Comparison of ENCODE assay signal across 34 cellular contexts in the genomic region with DNA sequence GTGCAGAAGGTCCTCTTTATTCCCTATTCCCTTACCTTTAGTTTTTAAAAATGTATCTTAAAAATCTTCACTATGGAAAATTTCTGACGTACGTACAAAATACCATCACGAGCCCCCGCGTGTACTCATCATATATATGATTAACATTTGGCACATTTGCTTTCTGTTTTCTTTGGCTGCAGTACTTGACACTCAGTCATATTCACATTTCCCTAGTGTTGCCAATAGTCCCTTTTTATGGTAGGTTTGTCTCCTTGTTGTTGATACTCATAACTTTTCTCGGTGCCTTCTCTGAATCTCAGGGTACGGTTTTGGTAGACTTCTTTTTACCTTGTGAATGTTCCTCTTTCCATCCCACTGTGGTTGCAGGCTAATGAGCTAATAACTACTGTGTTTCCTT.
"Had no signal": no experiment of that assay in that cellular context is flagged by ENCODE, and none has a peak within 500 bp of the region (broad histone marks: within the 10 kb centered on the region; RNA-seq: fewer than 3 reads in every experiment).

No MANE protein-coding gene starts in this region.

- H3K27ac ChIP-seq: breast epithelium, cardiac muscle cell, coronary artery, esophagus muscularis mucosa, gastroesophageal sphincter, heart right ventricle, VCaP had no signal

- DNase-seq: activated CD4-positive, alpha-beta memory T cell treated with anti-CD3 and anti-CD28 coated beads, Interleukin-2, amount 10 ng/mL, durations not matched to agents 7 days and 5 days; activated CD4-positive, alpha-beta T cell treated with anti-CD3 and anti-CD28 coated beads for 1 hour; activated CD4-positive, alpha-beta T cell treated with anti-CD3 and anti-CD28 coated beads for 4 hours; activated CD4-positive, alpha-beta T cell treated with anti-CD3 and anti-CD28 coated beads, Interleukin-2, amount 10 ng/mL, durations not matched to agents 7 days and 5 days; activated CD4-positive, alpha-beta T cell treated with anti-CD3 and anti-CD28 coated beads, Interleukin-2, amount 50 U/mL, for 4 hours; activated CD8-positive, alpha-beta memory T cell treated with anti-CD3 and anti-CD28 coated beads, Interleukin-2, amount 50 U/mL, for 48 hours; activated gamma-delta T cell; activated naive CD4-positive, alpha-beta T cell treated with anti-CD3 and anti-CD28 coated beads, Interleukin-2, amount 50 U/mL, for 16 hours; activated naive CD4-positive, alpha-beta T cell treated with Interleukin-2 at 50 U/mL for 16 hours; activated T-cell treated with anti-CD3 and anti-CD28 coated beads for 4 hours; activated T-cell treated with anti-CD3 and anti-CD28 coated beads, Interleukin-2, amount 50 U/mL, for 4 hours; amniotic stem cell; aorta; central memory CD4-positive, alpha-beta T cell; cerebellar nuclear complex; dorsolateral prefrontal cortex; effector memory CD4-positive, alpha-beta T cell; endodermal cell; erythroblast; foreskin melanocyte; heart right ventricle; T-helper 1 cell; T-helper 17 cell had no signal

- H3K9me3 Mint-ChIP-seq: activated CD4-positive, alpha-beta memory T cell treated with anti-CD3 and anti-CD28 coated beads, Interleukin-2, amount 10 ng/mL, durations not matched to agents 7 days and 5 days; activated CD4-positive, alpha-beta T cell treated with anti-CD3 and anti-CD28 coated beads, Interleukin-2, amount 10 ng/mL, durations not matched to agents 7 days and 5 days; activated T-cell treated with anti-CD3 and anti-CD28 coated beads, Interleukin-2, amount 50 U/mL, for 4 hours; brain; dendritic cell treated with granulocyte-macrophage colony-stimulating factor and Interleukin-4, amounts not matched to agents 40 ng/mL and 50 ng/mL, for 4 days; endodermal cell; T-helper 2 cell treated with Interferon-gamma antibody and Interleukin-4, amounts not matched to agents 5 μg/mL and 100 μg/mL, for 36 hours; WTC11 had no signal

- H3K4me3 ChIP-seq: breast epithelium, cardiac muscle cell, coronary artery, dorsolateral prefrontal cortex, esophagus muscularis mucosa, gastroesophageal sphincter, heart right ventricle had no signal

- H3K4me1 ChIP-seq: breast epithelium, gastroesophageal sphincter had no signal

- ATAC-seq: activated T-cell treated with anti-CD3 and anti-CD28 coated beads, Interleukin-2, amount 50 U/mL, for 4 hours; gastroesophageal sphincter; heart right ventricle; T-helper 17 cell; WTC11 had no signal

- H3K4me1 Mint-ChIP-seq: activated CD4-positive, alpha-beta memory T cell treated with anti-CD3 and anti-CD28 coated beads, Interleukin-2, amount 10 ng/mL, durations not matched to agents 7 days and 5 days; activated CD4-positive, alpha-beta T cell treated with anti-CD3 and anti-CD28 coated beads, Interleukin-2, amount 10 ng/mL, durations not matched to agents 7 days and 5 days; brain; endodermal cell; WTC11 had no signal

- H3K27me3 Mint-ChIP-seq: activated CD4-positive, alpha-beta memory T cell treated with anti-CD3 and anti-CD28 coated beads, Interleukin-2, amount 10 ng/mL, durations not matched to agents 7 days and 5 days; activated CD4-positive, alpha-beta T cell treated with anti-CD3 and anti-CD28 coated beads, Interleukin-2, amount 10 ng/mL, durations not matched to agents 7 days and 5 days; activated naive CD8-positive, alpha-beta T cell; brain; dendritic cell treated with granulocyte-macrophage colony-stimulating factor and Interleukin-4, amounts not matched to agents 40 ng/mL and 50 ng/mL, for 4 days; T-helper 17 cell had no signal

- H3K27ac Mint-ChIP-seq: activated CD4-positive, alpha-beta memory T cell treated with anti-CD3 and anti-CD28 coated beads, Interleukin-2, amount 10 ng/mL, durations not matched to agents 7 days and 5 days; activated CD4-positive, alpha-beta T cell treated with anti-CD3 and anti-CD28 coated beads, Interleukin-2, amount 10 ng/mL, durations not matched to agents 7 days and 5 days; activated naive CD8-positive, alpha-beta T cell; dendritic cell treated with granulocyte-macrophage colony-stimulating factor and Interleukin-4, amounts not matched to agents 40 ng/mL and 50 ng/mL, for 4 days; endodermal cell; T-helper 17 cell; T-helper 2 cell treated with Interferon-gamma antibody and Interleukin-4, amounts not matched to agents 5 μg/mL and 100 μg/mL, for 36 hours; WTC11 had no signal

- H3K27me3 ChIP-seq: breast epithelium, cardiac muscle cell, dorsolateral prefrontal cortex, esophagus muscularis mucosa, gastroesophageal sphincter, heart right ventricle had no signal

- H3K4me3 Mint-ChIP-seq: activated CD4-positive, alpha-beta memory T cell treated with anti-CD3 and anti-CD28 coated beads, Interleukin-2, amount 10 ng/mL, durations not matched to agents 7 days and 5 days; activated CD4-positive, alpha-beta T cell treated with anti-CD3 and anti-CD28 coated beads, Interleukin-2, amount 10 ng/mL, durations not matched to agents 7 days and 5 days; activated naive CD8-positive, alpha-beta T cell; activated T-cell treated with anti-CD3 and anti-CD28 coated beads, Interleukin-2, amount 50 U/mL, for 4 hours; brain; dendritic cell treated with granulocyte-macrophage colony-stimulating factor and Interleukin-4, amounts not matched to agents 40 ng/mL and 50 ng/mL, for 4 days; endodermal cell; T-helper 17 cell; T-helper 2 cell treated with Interferon-gamma antibody and Interleukin-4, amounts not matched to agents 5 μg/mL and 100 μg/mL, for 36 hours; WTC11 had no signal

- H3K9me3 ChIP-seq: breast epithelium, esophagus muscularis mucosa, gastroesophageal sphincter, heart right ventricle had no signal
